In the genomic region with DNA sequence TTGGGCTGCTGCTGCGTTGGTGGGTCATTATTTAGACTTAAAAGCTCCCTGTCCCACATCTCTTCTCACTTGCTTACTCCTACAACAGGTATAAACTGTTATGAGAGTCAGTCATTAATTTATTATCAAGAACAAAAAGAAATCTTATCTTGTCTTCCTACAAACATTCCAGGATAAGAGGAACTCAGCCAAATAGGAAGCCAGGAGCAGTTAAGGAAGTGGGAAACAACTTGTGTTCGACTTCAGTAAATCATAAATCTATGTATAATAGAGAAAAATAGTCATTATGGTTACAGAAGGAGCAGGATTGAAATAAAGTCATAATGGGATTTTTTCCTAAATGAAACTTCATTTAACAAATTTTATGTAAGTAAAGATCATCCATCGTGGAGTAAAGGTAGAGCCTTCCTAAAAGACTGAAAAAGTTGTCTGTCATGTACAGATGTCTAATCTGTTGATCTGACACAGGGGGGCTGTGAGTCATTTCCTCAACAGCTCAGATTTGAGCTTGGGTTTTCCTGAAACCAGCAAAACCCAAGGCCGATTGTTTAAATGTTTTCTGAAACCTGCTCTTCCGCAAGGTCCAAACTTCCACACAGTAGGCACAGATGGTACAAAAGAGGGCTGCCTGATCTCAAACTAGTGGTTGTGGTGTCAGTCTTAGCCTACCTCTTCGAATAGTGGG, we compare ENCODE assay signal across 11 cellular contexts. TPM values are rescaled to one million over a fixed set of nuclear protein-coding genes. Genes with fewer than 3 reads are reported as not detected.
DNase-seq lines count a peak whose midpoint lies in the region; ATAC-seq, FAIRE-seq and TF ChIP-seq lines count a peak whose summit lies in the region.
"Had no signal": no experiment of that assay in that cellular context is flagged by ENCODE, and none has a peak within 500 bp of the region (broad histone marks: within the 10 kb centered on the region; RNA-seq: fewer than 3 reads in every experiment).

No MANE protein-coding gene starts in this region.

- H3K36me3 ChIP-seq in gastrocnemius medialis = peaks cover 0 to 14% of the 10 kb centered on the region in 2 donors

- peaks cover 5% of the 10 kb centered on the region for H3K36me3 Mint-ChIP-seq in activated CD8-positive, alpha-beta T cell treated with anti-CD3 and anti-CD28 coated beads for 36 hours (ENCODE audit: low read depth)
- H3K36me3 Mint-ChIP-seq in activated CD8-positive, alpha-beta T cell treated with anti-CD3 and anti-CD28 coated beads, Interleukin-2, amount 10 ng/mL, durations not matched to agents 7 days and 5 days (ENCODE audit: low read depth) = no peaks in the 10 kb centered on the region
- H3K36me3 Mint-ChIP-seq in endothelial cell (ENCODE audit: low read depth, unreplicated experiment) = peaks cover 39% of the 10 kb centered on the region

- peaks cover 27% of the 10 kb centered on the region for H3K4me1 Mint-ChIP-seq in activated CD8-positive, alpha-beta T cell treated with anti-CD3 and anti-CD28 coated beads for 36 hours (ENCODE audit: low read depth)
- peaks cover 14% of the 10 kb centered on the region for H3K4me1 Mint-ChIP-seq in activated CD8-positive, alpha-beta T cell treated with anti-CD3 and anti-CD28 coated beads, Interleukin-2, amount 10 ng/mL, durations not matched to agents 7 days and 5 days (ENCODE audit: low read depth)
- peaks cover 54% of the 10 kb centered on the region for H3K4me1 Mint-ChIP-seq in endothelial cell (ENCODE audit: unreplicated experiment)

- H3K9me3 ChIP-seq in gastrocnemius medialis = no peaks in the 10 kb centered on the region

- H3K27me3 Mint-ChIP-seq in activated CD8-positive, alpha-beta T cell treated with anti-CD3 and anti-CD28 coated beads for 36 hours = peaks cover 8% of the 10 kb centered on the region
- peaks cover 9% of the 10 kb centered on the region for H3K27me3 Mint-ChIP-seq in activated CD8-positive, alpha-beta T cell treated with anti-CD3 and anti-CD28 coated beads, Interleukin-2, amount 10 ng/mL, durations not matched to agents 7 days and 5 days (ENCODE audit: low read depth)
- H3K27me3 Mint-ChIP-seq in endothelial cell (ENCODE audit: unreplicated experiment) = peaks cover 10% of the 10 kb centered on the region
- H3K27me3 Mint-ChIP-seq: dendritic cell treated with granulocyte-macrophage colony-stimulating factor and Interleukin-4, amounts not matched to agents 40 ng/mL and 50 ng/mL, for 4 days; progenitor cell of endocrine pancreas had no signal

- H3K27ac Mint-ChIP-seq in activated CD8-positive, alpha-beta T cell treated with anti-CD3 and anti-CD28 coated beads for 36 hours = no peak overlapping the region
- no peak overlapping the region for H3K27ac Mint-ChIP-seq in activated CD8-positive, alpha-beta T cell treated with anti-CD3 and anti-CD28 coated beads, Interleukin-2, amount 10 ng/mL, durations not matched to agents 7 days and 5 days
- H3K27ac Mint-ChIP-seq in endothelial cell (ENCODE audit: unreplicated experiment) = peak overlapping the region; percentile 91
- H3K27ac Mint-ChIP-seq: dendritic cell treated with granulocyte-macrophage colony-stimulating factor and Interleukin-4, amounts not matched to agents 40 ng/mL and 50 ng/mL, for 4 days; progenitor cell of endocrine pancreas had no signal

- peak; percentile 42 for DNase-seq in activated CD8-positive, alpha-beta T cell treated with anti-CD3 and anti-CD28 coated beads for 36 hours
- DNase-seq in activated CD8-positive, alpha-beta T cell treated with anti-CD3 and anti-CD28 coated beads, Interleukin-2, amount 10 ng/mL, durations not matched to agents 7 days and 5 days = no peak
- DNase-seq in RCC 7860 (ENCODE audit: low spot score) (no peak), endothelial cell (ENCODE audit: low spot score) (peak; percentile 18), gastrocnemius medialis (no peak), G401 (ENCODE audit: low spot score) (no peak), NCI-H748 (lab: John Stamatoyannopoulos, UW; ENCODE audit: unreplicated experiment) (no peak), anterior cingulate cortex (lab: John Stamatoyannopoulos, UW) (no peak)

- TF ChIP-seq POLR2A in gastrocnemius medialis (IDR thresholded peaks at IDR 0.05) = no peak

- CTCF ChIA-PET in activated CD8-positive, alpha-beta T cell treated with anti-CD3 and anti-CD28 coated beads for 36 hours (lab: Charles Lee) = no interaction called here
- CTCF ChIA-PET in activated CD8-positive, alpha-beta T cell treated with anti-CD3 and anti-CD28 coated beads, Interleukin-2, amount 10 ng/mL, durations not matched to agents 7 days and 5 days (lab: Charles Lee) = no interaction called here

- peaks cover 0 to 26% of the 10 kb centered on the region in 2 donors for H3K4me1 ChIP-seq in gastrocnemius medialis

- peak; percentile 47 for ATAC-seq in activated CD8-positive, alpha-beta T cell treated with anti-CD3 and anti-CD28 coated beads for 36 hours
- ATAC-seq in activated CD8-positive, alpha-beta T cell treated with anti-CD3 and anti-CD28 coated beads, Interleukin-2, amount 10 ng/mL, durations not matched to agents 7 days and 5 days = no peak
- ATAC-seq in gastrocnemius medialis = peak; percentile 28 to 61

- FAIRE-seq in RCC 7860 (lab: Jason Lieb, UNC) = peak; percentile 25
- FAIRE-seq: islet of Langerhans had no signal

- intact Hi-C loops in activated CD8-positive, alpha-beta T cell treated with anti-CD3 and anti-CD28 coated beads for 36 hours (cut with micrococcal nuclease) = no loop called here
- intact Hi-C loops in gastrocnemius medialis (cut with DNase I; ENCODE audit: low total_unique reads) = no loop called here

- TF ChIP-seq CTCF in activated CD8-positive, alpha-beta T cell treated with anti-CD3 and anti-CD28 coated beads for 36 hours (IDR thresholded peaks at IDR 0.05) = no peak
- no peak for TF ChIP-seq CTCF in endothelial cell (IDR thresholded peaks at IDR 0.05; ENCODE audit: unreplicated experiment)
- TF ChIP-seq CTCF in gastrocnemius medialis (IDR thresholded peaks at IDR 0.05 in 4 of 5, conservative IDR thresholded peaks at IDR 0.05 in 1 of 5) = no peak

- H3K4me3 Mint-ChIP-seq in activated CD8-positive, alpha-beta T cell treated with anti-CD3 and anti-CD28 coated beads for 36 hours = no peak overlapping the region
- H3K4me3 Mint-ChIP-seq in activated CD8-positive, alpha-beta T cell treated with anti-CD3 and anti-CD28 coated beads, Interleukin-2, amount 10 ng/mL, durations not matched to agents 7 days and 5 days = no peak overlapping the region
- H3K4me3 Mint-ChIP-seq in endothelial cell (ENCODE audit: unreplicated experiment) = no peak overlapping the region
- H3K4me3 Mint-ChIP-seq: dendritic cell treated with granulocyte-macrophage colony-stimulating factor and Interleukin-4, amounts not matched to agents 40 ng/mL and 50 ng/mL, for 4 days had no signal

- in situ Hi-C loops in gastrocnemius medialis (cut with MboI; ENCODE audit: low sequenced_read_pairs in 4 of 4) = no loop called here
- in situ Hi-C loops in G401 (cut with HindIII; ENCODE audit: low sequenced_read_pairs) = no loop called here

- no peaks in the 10 kb centered on the region for H3K27me3 ChIP-seq in gastrocnemius medialis

- H3K4me3 ChIP-seq in gastrocnemius medialis = no peak overlapping the region

- no peaks in the 10 kb centered on the region for H3K9me3 Mint-ChIP-seq in activated CD8-positive, alpha-beta T cell treated with anti-CD3 and anti-CD28 coated beads for 36 hours
- no peaks in the 10 kb centered on the region for H3K9me3 Mint-ChIP-seq in activated CD8-positive, alpha-beta T cell treated with anti-CD3 and anti-CD28 coated beads, Interleukin-2, amount 10 ng/mL, durations not matched to agents 7 days and 5 days (ENCODE audit: insufficient read depth)
- H3K9me3 Mint-ChIP-seq in endothelial cell (ENCODE audit: unreplicated experiment) = no peaks in the 10 kb centered on the region
- H3K9me3 Mint-ChIP-seq: dendritic cell treated with granulocyte-macrophage colony-stimulating factor and Interleukin-4, amounts not matched to agents 40 ng/mL and 50 ng/mL, for 4 days had no signal

- POLR2A ChIA-PET in activated CD8-positive, alpha-beta T cell treated with anti-CD3 and anti-CD28 coated beads for 36 hours (lab: Charles Lee) = no interaction called here
- POLR2A ChIA-PET in activated CD8-positive, alpha-beta T cell treated with anti-CD3 and anti-CD28 coated beads, Interleukin-2, amount 10 ng/mL, durations not matched to agents 7 days and 5 days (lab: Charles Lee) = no interaction called here

- peak overlapping the region; percentile 20 to 66 (median 52) for H3K27ac ChIP-seq in gastrocnemius medialis

RNA-seq across cellular contexts. Expression of a gene that starts 25.3 kb away (rescaled TPM):
- not detected for total RNA-seq in activated CD8-positive, alpha-beta T cell treated with anti-CD3 and anti-CD28 coated beads for 36 hours
- total RNA-seq in activated CD8-positive, alpha-beta T cell treated with anti-CD3 and anti-CD28 coated beads, Interleukin-2, amount 10 ng/mL, durations not matched to agents 7 days and 5 days = under 1 TPM in 1 of 2 experiments, not detected in 1; 0.26 TPM
- not detected for total RNA-seq in endothelial cell (ENCODE audit: unreplicated experiment)
- under 1 TPM; 0.05 to 0.49 (median 0.24) TPM for total RNA-seq in gastrocnemius medialis
- total RNA-seq in G401 (2014; rRNA removed; shearing (Covaris generic)) = not detected in 2 replicates
- total RNA-seq: progenitor cell of endocrine pancreas had no signal

Comparison
In these comparisons a context has a peak if more than half of its experiments do, and no peak if none do; other contexts are left out.
1. DNase-seq: peak in activated CD8-positive, alpha-beta T cell treated with anti-CD3 and anti-CD28 coated beads for 36 hours (single experiment) and endothelial cell (single experiment); none in activated CD8-positive, alpha-beta T cell treated with anti-CD3 and anti-CD28 coated beads, Interleukin-2, amount 10 ng/mL, durations not matched to agents 7 days and 5 days (single experiment), RCC 7860 (single experiment), gastrocnemius medialis (0 of 2), G401 (single experiment), NCI-H748 (single experiment) and anterior cingulate cortex (0 of 58).